8 cellular contexts compared by ENCODE assay signal in genomic region chr14:23327947-23328744, GRCh38. TPM values are rescaled to one million over a fixed set of nuclear protein-coding genes. Genes with fewer than 3 reads are reported as not detected.
DNase-seq lines count a peak whose midpoint lies in the region; ATAC-seq and TF ChIP-seq lines count a peak whose summit lies in the region.

No MANE protein-coding gene starts in this region.

- H3K27me3 ChIP-seq in HAP-1 (ENCODE audit: low read depth) (no peaks in the 10 kb centered on the region), colonic mucosa (no peaks in the 10 kb centered on the region), liver (ENCODE audit: control insufficient read depth in 4 of 4, insufficient read depth in 4 of 4, low read length in 3 of 4) (no peaks in the 10 kb centered on the region)

- TF ChIP-seq CTCF in colonic mucosa (IDR thresholded peaks at IDR 0.05) (peak; percentile 90), liver (IDR thresholded peaks at IDR 0.05; ENCODE audit: low read depth, low read length, missing input control) (peak; percentile 90)

- WGBS in liver, result 36% methylated on average over 4 of the region's 4 CpGs

- no peak for ATAC-seq in HG03095 (IDR thresholded peaks at IDR 0.05; ENCODE audit: unreplicated experiment)

- H3K9me3 ChIP-seq in HAP-1 (no peaks in the 10 kb centered on the region), colonic mucosa (no peaks in the 10 kb centered on the region), liver (ENCODE audit: control insufficient read depth in 4 of 4, low read length in 3 of 4) (no peaks in the 10 kb centered on the region)

- DNase-seq in C1 segment of cervical spinal cord (lab: John Stamatoyannopoulos, UW) (peak in 8 of 14 donors; percentile 19 to 61 (median 44)), HAP-1 (ENCODE audit: low spot score in 2 of 2) (peak; percentile 60 to 77), NCI-H345 treated with DMSO at 0.1 percent for 48 hours (lab: John Stamatoyannopoulos, UW; ENCODE audit: unreplicated experiment) (peak; percentile 53), colonic mucosa (peak; percentile 79)
- peak; percentile 44 for DNase-seq in activated CD4-positive, alpha-beta T cell treated with anti-CD3 and anti-CD28 coated beads for 1 hour
- peak; percentile 53 to 60 (median 53) for DNase-seq in stimulated activated CD4-positive, alpha-beta T cell treated with anti-CD3 and anti-CD28 coated beads, TNF-alpha, amount 100 ng/mL, for 48 hours (ENCODE audit: low read depth in 3 of 3)

- H3K36me3 ChIP-seq in HAP-1 (replicated peaks) (peaks cover 19% of the 10 kb centered on the region), colonic mucosa (peaks cover 10% of the 10 kb centered on the region), liver (ENCODE audit: control insufficient read depth in 4 of 4, insufficient read depth in 3 of 4, low read depth in 1 of 4, low read length in 3 of 4) (peaks cover 8 to 21% (median 19%) of the 10 kb centered on the region in 4 donors)

- TF ChIP-seq RAD21 in liver (IDR thresholded peaks at IDR 0.05), result peak; percentile 89 to 91

- in situ Hi-C loops in HAP-1 (cut with MboI; ENCODE audit: low sequenced_read_pairs), result loop anchor here (10.0 kb wide), 1 partner anchor 227 kb away; the partner anchor contains the start of genes THTPA and ZFHX2

- H3K9ac ChIP-seq in colonic mucosa (ENCODE audit: low read depth in 2 of 2, low read length in 2 of 2), result no peak overlapping the region
- H3K9ac ChIP-seq in liver (ENCODE audit: low read depth in 1 of 2, low read length in 2 of 2), result no peak overlapping the region

- H3K27ac ChIP-seq in colonic mucosa (no peak overlapping the region), liver (ENCODE audit: low read depth in 1 of 2, low read length in 2 of 2) (no peak overlapping the region)

- H3K4me3 ChIP-seq in HAP-1 (no peak overlapping the region), colonic mucosa (no peak overlapping the region), liver (ENCODE audit: low read depth in 1 of 3, low read length in 3 of 3) (no peak overlapping the region)

- intact Hi-C loops in colonic mucosa (cut with DNase I), result loop anchor here (5.0 to 10.0 kb wide), 4 partner anchors 54 to 147 kb away; no protein-coding TSS in a partner anchor

- H3K4me1 ChIP-seq in HAP-1 (peaks cover 2% of the 10 kb centered on the region; the same call in 1 of the 2 replicates), colonic mucosa (no peaks in the 10 kb centered on the region), liver (ENCODE audit: control insufficient read depth in 4 of 4, insufficient read depth in 4 of 4, low read length in 3 of 4) (peaks cover 0 to 10% (median 4%) of the 10 kb centered on the region in 4 donors)

TF ChIP-seq in liver, 16 proteins besides CTCF, POLR2A, EP300 and RAD21:
- TF ChIP-seq GABPA (IDR thresholded peaks at IDR 0.05 in 1 of 2, conservative IDR thresholded peaks at IDR 0.05 in 1 of 2) (no peak), HNF4A (conservative IDR thresholded peaks at IDR 0.05) (peak; percentile 69 to 81), HNF4G (IDR thresholded peaks at IDR 0.05) (peak; percentile 59), RXRA (IDR thresholded peaks at IDR 0.05) (no peak), JUND (IDR thresholded peaks at IDR 0.05) (peak in 1 of 2 donors; percentile 17), ATF3 (IDR thresholded peaks at IDR 0.05) (peak; percentile 26), TAF1 (conservative IDR thresholded peaks at IDR 0.05) (no peak), YY1 (IDR thresholded peaks at IDR 0.05) (peak; percentile 23)

RNA-seq across cellular contexts. Expression of gene PABPN1, which starts 6.9 kb away (rescaled TPM):
- total RNA-seq in colonic mucosa, result 100 to 1,000 TPM; 122 to 197 TPM
- total RNA-seq in liver, result 10 to 100 TPM; 54.0 to 59.6 TPM
- 10 to 100 TPM; 40.9 to 41.9 TPM for polyA plus RNA-seq in liver

RNA-seq across cellular contexts. Expression of gene BCL2L2, which starts 21.5 kb away (rescaled TPM):
- total RNA-seq in colonic mucosa, result 10 to 100 TPM; 26.2 to 42.7 TPM
- total RNA-seq in liver, result 10 to 100 TPM; 10.9 to 28.0 TPM
- polyA plus RNA-seq in liver, result 10 to 100 TPM in 1 of 2 donors, 1 to 10 TPM in 1; 4.7 to 14.5 TPM

RNA-seq across cellular contexts. Expression of gene SLC22A17, which starts 24.5 kb away (rescaled TPM):
- total RNA-seq in colonic mucosa, result 1 to 10 TPM; 3.9 to 6.7 TPM
- 10 to 100 TPM in 1 of 2 donors, 1 to 10 TPM in 1; 2.4 to 14.6 TPM for total RNA-seq in liver
- 1 to 10 TPM; 1.1 to 2.7 TPM for polyA plus RNA-seq in liver

RNA-seq across cellular contexts. Expression of gene PPP1R3E, which starts 25.5 kb away (rescaled TPM):
- 10 to 100 TPM in 1 of 2 donors, 1 to 10 TPM in 1; 7.6 to 12.6 TPM for total RNA-seq in colonic mucosa
- total RNA-seq in liver, result 1 to 10 TPM; 2.5 to 4.7 TPM
- 1 to 10 TPM; 3.0 to 4.1 TPM for polyA plus RNA-seq in liver

RNA-seq across cellular contexts. Expression of gene EFS, which starts 36.8 kb away (rescaled TPM):
- 1 to 10 TPM; 1.1 to 2.3 TPM for total RNA-seq in colonic mucosa
- total RNA-seq in liver, result under 1 TPM; 0.42 to 0.67 TPM
- under 1 TPM; 0.10 to 0.69 TPM for polyA plus RNA-seq in liver
